Comparison of ENCODE assay signal across 17 cellular contexts in genomic region chr13:32126756-32127155, GRCh38.
"Had no signal": no experiment of that assay in that cellular context is flagged by ENCODE, and none has a peak within 500 bp of the region (broad histone marks: within the 10 kb centered on the region; RNA-seq: fewer than 3 reads in every experiment).

No MANE protein-coding gene starts in this region.

- H3K4me2 ChIP-seq: hepatocyte had no signal

- ATAC-seq: lower lobe of right lung; stimulated activated naive CD8-positive, alpha-beta T cell treated with anti-CD3 and anti-CD28 coated beads, Interleukin-15, Interleukin-2, amounts not matched to agents 100 U/mL and 50 U/mL, for 24 hours had no signal

- H3K36me3 ChIP-seq: adrenal gland, breast epithelium, right lobe of liver had no signal

- H3K4me1 ChIP-seq: adrenal gland, breast epithelium, lower lobe of right lung, right lobe of liver, testis had no signal

- H3K9me3 ChIP-seq: adrenal gland, breast epithelium, lower lobe of right lung, right lobe of liver, testis had no signal

- H3K4me3 ChIP-seq: adrenal gland, breast epithelium, esophagus muscularis mucosa, hepatocyte, lower lobe of right lung, right lobe of liver, SK-N-MC, testis had no signal

- DNase-seq: activated B cell treated with CpG ODN at 0.5 μM for 24 hours; activated CD4-positive, alpha-beta T cell treated with anti-CD3 and anti-CD28 coated beads, Interleukin-2, amount 10 ng/mL, durations not matched to agents 7 days and 5 days; activated naive CD4-positive, alpha-beta T cell treated with anti-CD3 and anti-CD28 coated beads, Interleukin-2, amount 10 ng/mL, durations not matched to agents 7 days and 5 days; activated T-cell treated with anti-CD3 and anti-CD28 coated beads for 4 hours; adrenal gland; lower lobe of right lung; midbrain; naive B cell; right lobe of liver; stimulated activated CD4-positive, alpha-beta T cell treated with anti-CD3 and anti-CD28 coated beads, Interleukin-4, amount 100 ng/mL, for 1 hour; stimulated activated CD8-positive, alpha-beta memory T cell treated with anti-CD3 and anti-CD28 coated beads, Interleukin-4, amount 100 ng/mL, for 48 hours; stimulated activated naive CD8-positive, alpha-beta T cell treated with anti-CD3 and anti-CD28 coated beads, Interleukin-15, Interleukin-2, amounts not matched to agents 100 U/mL and 50 U/mL, for 24 hours; testis had no signal

- H3K27ac ChIP-seq: adrenal gland, hepatocyte, lower lobe of right lung, right lobe of liver, SK-N-MC, testis had no signal

- H3K27me3 ChIP-seq: adrenal gland, breast epithelium, esophagus muscularis mucosa, hepatocyte, right lobe of liver, testis had no signal

- H3K79me2 ChIP-seq: hepatocyte had no signal

- H2AFZ ChIP-seq: hepatocyte had no signal
